1 cellular context compared by ENCODE assay signal in the genomic region with DNA sequence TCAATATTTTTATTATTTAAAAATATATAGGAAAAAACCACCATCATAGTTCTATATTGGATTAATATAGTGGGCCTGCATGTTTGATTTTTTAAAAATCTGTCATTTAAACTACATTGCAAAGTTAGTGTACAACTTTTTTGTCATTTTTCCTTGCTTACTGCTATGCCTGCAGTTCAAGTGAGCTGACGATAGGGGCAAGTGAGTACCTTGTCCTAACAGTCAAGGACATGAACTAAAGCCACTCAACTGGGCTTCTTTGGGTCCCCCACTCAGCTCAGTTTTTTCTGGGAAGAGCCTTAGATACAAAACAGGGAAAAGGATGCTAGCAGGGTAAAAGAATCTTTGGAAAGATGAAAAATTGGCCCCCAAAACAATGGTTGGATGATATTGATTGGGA.
TF ChIP-seq lines count a peak whose summit lies in the region.

No MANE protein-coding gene starts in this region.

TF ChIP-seq in HCT116, 20 proteins besides CTCF, POLR2A, EP300 and RAD21 (continued from another document):
- TF ChIP-seq, protein P1, sequence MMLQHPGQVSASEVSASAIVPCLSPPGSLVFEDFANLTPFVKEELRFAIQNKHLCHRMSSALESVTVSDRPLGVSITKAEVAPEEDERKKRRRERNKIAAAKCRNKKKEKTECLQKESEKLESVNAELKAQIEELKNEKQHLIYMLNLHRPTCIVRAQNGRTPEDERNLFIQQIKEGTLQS (IDR thresholded peaks at IDR 0.05) = no peak
- TF ChIP-seq TCF7L2 (IDR thresholded peaks at IDR 0.05; ENCODE audit: borderline replicate concordance, extremely low read depth, insufficient read depth, insufficient read length) = no peak
